In genomic region chr4:153327247-153327646, GRCh38 we compare ENCODE assay signal across 17 cellular contexts. TPM values are rescaled to one million over a fixed set of nuclear protein-coding genes. Genes with fewer than 3 reads are reported as not detected.
"Had no signal": no experiment of that assay in that cellular context is flagged by ENCODE, and none has a peak within 500 bp of the region (broad histone marks: within the 10 kb centered on the region; RNA-seq: fewer than 3 reads in every experiment).

No MANE protein-coding gene starts in this region.

- H3K27me3 Mint-ChIP-seq: activated T-helper 17 cell treated with anti-CD3 and anti-CD28 coated beads, Interleukin-2, amount 50 U/mL, for 72 hours; type B pancreatic cell had no signal

- DNase-seq: activated B cell treated with CpG ODN at 0.5 μM for 24 hours; activated CD4-positive, alpha-beta T cell treated with anti-CD3 and anti-CD28 coated beads, Interleukin-2, amount 10 ng/mL, durations not matched to agents 24 days and 14 days; activated CD8-positive, alpha-beta memory T cell treated with anti-CD3 and anti-CD28 coated beads for 24 hours; activated naive CD4-positive, alpha-beta T cell treated with anti-CD3 and anti-CD28 coated beads, Interleukin-2, amount 10 ng/mL, durations not matched to agents 7 days and 5 days; central memory CD4-positive, alpha-beta T cell; cortex of kidney; effector CD8-positive, alpha-beta T cell; left ventricle myocardium inferior; mesenchymal stem cell; spleen; stimulated activated CD4-positive, alpha-beta T cell treated with anti-CD3 and anti-CD28 coated beads, Interleukin-1b, Interleukin-23, amount 100 ng/mL, for 48 hours; stimulated activated naive CD4-positive, alpha-beta T cell had no signal

- H3K27ac Mint-ChIP-seq: activated B cell treated with CpG ODN at 0.5 μM for 24 hours; activated CD4-positive, alpha-beta T cell treated with anti-CD3 and anti-CD28 coated beads, Interleukin-2, amount 10 ng/mL, durations not matched to agents 24 days and 14 days; activated naive CD4-positive, alpha-beta T cell treated with anti-CD3 and anti-CD28 coated beads, Interleukin-2, amount 10 ng/mL, durations not matched to agents 7 days and 5 days; activated T-helper 17 cell treated with anti-CD3 and anti-CD28 coated beads, Interleukin-2, amount 50 U/mL, for 72 hours; nephron; type B pancreatic cell had no signal

- H3K9me3 Mint-ChIP-seq: activated B cell treated with CpG ODN at 0.5 μM for 24 hours; activated CD4-positive, alpha-beta T cell treated with anti-CD3 and anti-CD28 coated beads, Interleukin-2, amount 10 ng/mL, durations not matched to agents 24 days and 14 days; activated naive CD4-positive, alpha-beta T cell treated with anti-CD3 and anti-CD28 coated beads, Interleukin-2, amount 10 ng/mL, durations not matched to agents 7 days and 5 days; activated T-helper 17 cell treated with anti-CD3 and anti-CD28 coated beads, Interleukin-2, amount 50 U/mL, for 72 hours; nephron; type B pancreatic cell had no signal

- ATAC-seq: activated T-helper 17 cell treated with anti-CD3 and anti-CD28 coated beads, Interleukin-2, amount 50 U/mL, for 72 hours; gastroesophageal sphincter; sciatic nerve had no signal

- H3K36me3 Mint-ChIP-seq: activated naive CD4-positive, alpha-beta T cell treated with anti-CD3 and anti-CD28 coated beads, Interleukin-2, amount 10 ng/mL, durations not matched to agents 7 days and 5 days had no signal

- H3K4me1 Mint-ChIP-seq: activated CD4-positive, alpha-beta T cell treated with anti-CD3 and anti-CD28 coated beads, Interleukin-2, amount 10 ng/mL, durations not matched to agents 24 days and 14 days; activated T-helper 17 cell treated with anti-CD3 and anti-CD28 coated beads, Interleukin-2, amount 50 U/mL, for 72 hours; nephron had no signal

- H3K4me3 Mint-ChIP-seq: activated B cell treated with CpG ODN at 0.5 μM for 24 hours; activated CD4-positive, alpha-beta T cell treated with anti-CD3 and anti-CD28 coated beads, Interleukin-2, amount 10 ng/mL, durations not matched to agents 24 days and 14 days; activated naive CD4-positive, alpha-beta T cell treated with anti-CD3 and anti-CD28 coated beads, Interleukin-2, amount 10 ng/mL, durations not matched to agents 7 days and 5 days; activated T-helper 17 cell treated with anti-CD3 and anti-CD28 coated beads, Interleukin-2, amount 50 U/mL, for 72 hours; nephron; type B pancreatic cell had no signal

RNA-seq across cellular contexts. Expression of gene MND1, which starts 17.2 kb away (rescaled TPM):
- total RNA-seq: sciatic nerve had no signal
